In genomic region chr5:160188151-160188967, GRCh38 we compare ENCODE assay signal across 8 cellular contexts. TPM values are rescaled to one million over a fixed set of nuclear protein-coding genes. Genes with fewer than 3 reads are reported as not detected.
DNase-seq lines count a peak whose midpoint lies in the region; ATAC-seq and TF ChIP-seq lines count a peak whose summit lies in the region.
"Had no signal": no experiment of that assay in that cellular context is flagged by ENCODE, and none has a peak within 500 bp of the region (broad histone marks: within the 10 kb centered on the region; RNA-seq: fewer than 3 reads in every experiment).

No MANE protein-coding gene starts in this region.

- intact Hi-C loops in lower leg skin (cut with DNase I; ENCODE audit: low total_unique reads): no loop called here

- no peak for TF ChIP-seq EP300 in upper lobe of left lung (IDR thresholded peaks at IDR 0.05)

- no peaks in the 10 kb centered on the region for H3K9me3 ChIP-seq in upper lobe of left lung

- TF ChIP-seq CTCF in lower leg skin (IDR thresholded peaks at IDR 0.05): no peak
- TF ChIP-seq CTCF in upper lobe of left lung (IDR thresholded peaks at IDR 0.05): peak in 1 of 6 experiments; percentile 9
- no peak for TF ChIP-seq CTCF in GM20000 (IDR thresholded peaks at IDR 0.05; ENCODE audit: extremely low read depth, missing control alignments)

- H3K4me3 ChIP-seq in lower leg skin (ENCODE audit: low read depth, poor library complexity, severe bottlenecking) (no peak overlapping the region), upper lobe of left lung (peak overlapping the region; percentile 28 to 65 (median 50))

- peak; percentile 74 to 84 for ATAC-seq in upper lobe of left lung (ENCODE audit: low FRiP score in 2 of 2)

- WGBS in lower leg skin, 2 donors: 2% methylated on average over 16 to 30 of the region's 40 CpGs
- 3 to 6% methylated on average over 32 of the region's 40 CpGs for WGBS in upper lobe of left lung, 2 donors

- peaks cover 0 to 12% (median 8%) of the 10 kb centered on the region in 4 donors for H3K4me1 ChIP-seq in upper lobe of left lung

- peak; percentile 81 for DNase-seq in GM03348 (ENCODE audit: low spot score)
- peak; percentile 70 for DNase-seq in NCI-H146 (lab: John Stamatoyannopoulos, UW)
- DNase-seq in dedifferentiated amniotic fluid mesenchymal stem cell (ENCODE audit: extremely low spot score): peak; percentile 88
- DNase-seq in lower leg skin (ENCODE audit: low spot score in 2 of 2): peak; percentile 39 to 86
- peak; percentile 71 to 89 for DNase-seq in upper lobe of left lung
- DNase-seq in DMS153 treated with DMSO at 0.1 percent for 48 hours (lab: John Stamatoyannopoulos, UW; ENCODE audit: unreplicated experiment): no peak
- DNase-seq in GM20000 (ENCODE audit: low spot score): no peak

- peak overlapping the region; percentile 59 to 86 (median 79) for H3K27ac ChIP-seq in upper lobe of left lung

- TF ChIP-seq POLR2A in lower leg skin (IDR thresholded peaks at IDR 0.05) (no peak), upper lobe of left lung (IDR thresholded peaks at IDR 0.05) (peak in 1 of 4 donors; percentile 11)

- H3K27me3 ChIP-seq in upper lobe of left lung: no peaks in the 10 kb centered on the region

- no peaks in the 10 kb centered on the region for H3K36me3 ChIP-seq in upper lobe of left lung

RNA-seq across cellular contexts. Expression of gene FABP6, which starts 40.9 kb away (rescaled TPM):
- total RNA-seq in lower leg skin (1 to 10 TPM in 1 of 4 donors, not detected in 3; 1.0 TPM), upper lobe of left lung (10 to 100 TPM in 2 of 6 donors, 1 to 10 TPM in 2, not detected in 2; 4.4 to 14.4 (median 9.1) TPM)
- total RNA-seq: T-helper 1 cell treated with Interleukin-12 subunit alpha and Interleukin-12 subunit beta and Interleukin-4 antibody, amounts not matched to agents 30 ng/mL and 1 ng/mL, for 36 hours had no signal

Comparison
In these comparisons a context has a peak if more than half of its experiments do, and no peak if none do; other contexts are left out.
1. DNase-seq: peak in GM03348 (single experiment), NCI-H146 (single experiment), dedifferentiated amniotic fluid mesenchymal stem cell (single experiment), lower leg skin (2 of 2) and upper lobe of left lung (2 of 2); none in DMS153 treated with DMSO at 0.1 percent for 48 hours (single experiment) and GM20000 (single experiment).